Comparison of ENCODE assay signal across 26 cellular contexts in the genomic region with DNA sequence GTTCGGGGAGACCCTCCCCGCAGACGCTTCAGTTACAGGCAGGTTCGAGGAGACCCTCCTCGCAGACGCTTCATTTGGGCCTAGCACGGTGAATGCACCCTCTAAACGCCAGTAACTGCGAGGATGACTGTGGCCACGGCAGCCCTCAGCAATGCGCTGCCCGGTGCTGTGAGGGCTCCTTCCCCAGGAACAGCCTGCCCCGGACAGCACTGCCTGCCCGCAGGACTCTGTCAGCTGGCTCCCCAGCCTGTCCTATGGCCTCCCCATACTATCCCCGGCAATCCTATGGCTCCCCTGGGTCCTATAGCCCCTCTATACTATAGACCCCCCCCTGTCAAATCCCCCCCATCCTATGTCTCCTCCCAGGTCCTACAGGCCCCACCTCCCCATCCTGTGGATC.
"Had no signal": no experiment of that assay in that cellular context is flagged by ENCODE, and none has a peak within 500 bp of the region (broad histone marks: within the 10 kb centered on the region; RNA-seq: fewer than 3 reads in every experiment).

No MANE protein-coding gene starts in this region.

- H3K36me3 Mint-ChIP-seq: natural killer cell; neural progenitor cell; stimulated activated effector memory CD8-positive, alpha-beta T cell treated with anti-CD3 and anti-CD28 coated beads, Interleukin-12 subunit alpha, Interleukin-12 subunit beta, amount 100 ng/mL, for 72 hours; stimulated activated naive B cell treated with anti-CD40 and anti-IgM and Interleukin-4, amounts not matched to agents 10 μg/mL and 1 μg/mL and 100 μg/mL, for 72 hours had no signal

- H3K9me3 ChIP-seq: neutrophil, pancreas, prostate gland, right lobe of liver, sigmoid colon, stomach, thoracic aorta, thyroid gland, tibial nerve, upper lobe of left lung, vagina had no signal

- H3K27ac ChIP-seq: neural progenitor cell, neutrophil, pancreas, prostate gland, right lobe of liver, sigmoid colon, stomach, thoracic aorta, thyroid gland, tibial nerve, upper lobe of left lung, vagina had no signal

- H3K9me3 Mint-ChIP-seq: natural killer cell; nephron; neural progenitor cell; stimulated activated effector memory CD8-positive, alpha-beta T cell treated with anti-CD3 and anti-CD28 coated beads, Interleukin-12 subunit alpha, Interleukin-12 subunit beta, amount 100 ng/mL, for 72 hours; stimulated activated naive B cell treated with anti-CD40 and anti-IgM and Interleukin-4, amounts not matched to agents 10 μg/mL and 1 μg/mL and 100 μg/mL, for 72 hours; stimulated activated naive CD8-positive, alpha-beta T cell treated with anti-CD3 and anti-CD28 coated beads, Interleukin-15, Interleukin-2, amounts not matched to agents 100 ng/mL and 50 ng/mL, for 24 hours had no signal

- H3K4me1 ChIP-seq: pancreas, prostate gland, right lobe of liver, stomach, thyroid gland, tibial nerve, upper lobe of left lung, vagina had no signal

- H3K4me3 ChIP-seq: neural progenitor cell, pancreas, prostate gland, right lobe of liver, sigmoid colon, stomach, thoracic aorta, thyroid gland, tibial nerve, upper lobe of left lung, vagina had no signal

- H3K4me1 Mint-ChIP-seq: nephron; stimulated activated effector memory CD8-positive, alpha-beta T cell treated with anti-CD3 and anti-CD28 coated beads, Interleukin-12 subunit alpha, Interleukin-12 subunit beta, amount 100 ng/mL, for 72 hours had no signal

- H3K4me3 Mint-ChIP-seq: natural killer cell; nephron; stimulated activated effector memory CD8-positive, alpha-beta T cell treated with anti-CD3 and anti-CD28 coated beads, Interleukin-12 subunit alpha, Interleukin-12 subunit beta, amount 100 ng/mL, for 72 hours; stimulated activated naive B cell treated with anti-CD40 and anti-IgM and Interleukin-4, amounts not matched to agents 10 μg/mL and 1 μg/mL and 100 μg/mL, for 72 hours; stimulated activated naive CD8-positive, alpha-beta T cell treated with anti-CD3 and anti-CD28 coated beads, Interleukin-15, Interleukin-2, amounts not matched to agents 100 ng/mL and 50 ng/mL, for 24 hours had no signal

- DNase-seq: natural killer cell; nucleus accumbens; pancreas; right lobe of liver; sigmoid colon; small intestine; stimulated activated CD4-positive, alpha-beta T cell treated with anti-CD3 and anti-CD28 coated beads, Interleukin-15, amount 100 ng/mL, for 24 hours; stimulated activated CD4-positive, alpha-beta T cell treated with anti-CD3 and anti-CD28 coated beads, Interleukin-2, amount 100 ng/mL, for 24 hours; stimulated activated CD4-positive, alpha-beta T cell treated with anti-CD3 and anti-CD28 coated beads, Interleukin-2, amount 100 ng/mL, for 48 hours; stimulated activated CD4-positive, alpha-beta T cell treated with anti-CD3 and anti-CD28 coated beads, Interleukin-4, amount 100 ng/mL, for 24 hours; stimulated activated naive B cell treated with anti-CD40 and anti-IgM and Interleukin-4, amounts not matched to agents 10 μg/mL and 1 μg/mL and 100 μg/mL, for 72 hours; stimulated activated naive CD4-positive, alpha-beta T cell treated with Interleukin-2 at 50 U/mL for 16 hours; stomach; thyroid gland; trophoblast cell; upper lobe of left lung had no signal

- H3K36me3 ChIP-seq: neural progenitor cell, neutrophil, pancreas, prostate gland, right lobe of liver, stomach, thoracic aorta, thyroid gland, tibial nerve, upper lobe of left lung, vagina had no signal

- H3K4me2 ChIP-seq: neural progenitor cell had no signal

- H3K9ac ChIP-seq: neural progenitor cell had no signal

- H3K27me3 ChIP-seq: neural progenitor cell, pancreas, right lobe of liver, sigmoid colon, thyroid gland, upper lobe of left lung, vagina had no signal

- H3K27ac Mint-ChIP-seq: natural killer cell; nephron; neural progenitor cell; stimulated activated effector memory CD8-positive, alpha-beta T cell treated with anti-CD3 and anti-CD28 coated beads, Interleukin-12 subunit alpha, Interleukin-12 subunit beta, amount 100 ng/mL, for 72 hours; stimulated activated naive B cell treated with anti-CD40 and anti-IgM and Interleukin-4, amounts not matched to agents 10 μg/mL and 1 μg/mL and 100 μg/mL, for 72 hours; stimulated activated naive CD8-positive, alpha-beta T cell treated with anti-CD3 and anti-CD28 coated beads, Interleukin-15, Interleukin-2, amounts not matched to agents 100 ng/mL and 50 ng/mL, for 24 hours had no signal

- ATAC-seq: natural killer cell; pancreas; right cardiac atrium; right lobe of liver; stimulated activated effector memory CD8-positive, alpha-beta T cell treated with anti-CD3 and anti-CD28 coated beads, Interleukin-12 subunit alpha, Interleukin-12 subunit beta, amount 100 ng/mL, for 72 hours; stimulated activated naive B cell treated with anti-CD40 and anti-IgM and Interleukin-4, amounts not matched to agents 10 μg/mL and 1 μg/mL and 100 μg/mL, for 72 hours had no signal

- H2AFZ ChIP-seq: neural progenitor cell had no signal
